In genomic region chr1:230979389-230979716, GRCh38 we compare ENCODE assay signal across 8 cellular contexts. TPM values are rescaled to one million over a fixed set of nuclear protein-coding genes. Genes with fewer than 3 reads are reported as not detected.
DNase-seq lines count a peak whose midpoint lies in the region; ATAC-seq and TF ChIP-seq lines count a peak whose summit lies in the region.

No MANE protein-coding gene starts in this region.

- peak overlapping the region; percentile 95 for H3K14ac ChIP-seq in IMR-90 (replicated peaks; ENCODE audit: low read depth, low read length)

- peak overlapping the region; percentile 93; the same call in 1 of the 2 replicates for H4K91ac ChIP-seq in IMR-90 (ENCODE audit: insufficient read depth, low read depth, low read length)

- H3K9me1 ChIP-seq in IMR-90 (ENCODE audit: insufficient read depth, low read length), result peaks cover 5% of the 10 kb centered on the region; the same call in 1 of the 2 replicates

- peak overlapping the region; percentile 92 for H3K4me2 ChIP-seq in IMR-90 (ENCODE audit: low read depth, low read length)

- peak overlapping the region; percentile 83; the same call in 1 of the 2 replicates for H3K23ac ChIP-seq in IMR-90 (ENCODE audit: low read depth, low read length)

- H3K36me3 ChIP-seq in IMR-90 (ENCODE audit: control insufficient read depth, insufficient read depth, low read length), result peaks cover 2% of the 10 kb centered on the region; the same call in 1 of the 2 replicates
- H3K36me3 ChIP-seq in mucosa of stomach (ENCODE audit: control insufficient read depth, insufficient read depth, low read length), result peaks cover 6% of the 10 kb centered on the region

- POLR2A ChIA-PET in AG04450 (lab: Yijun Ruan, JAX), result interaction anchor here (0.7 kb wide), 1 partner anchor 9 kb away, joined by 3 read pairs; no protein-coding TSS in a partner anchor
- POLR2A ChIA-PET in IMR-90 (lab: Charles Lee; ENCODE audit: unreplicated experiment), result no interaction called here

- ATAC-seq in IMR-90 (ENCODE audit: low read depth) (no peak), GM18867 (IDR thresholded peaks at IDR 0.05; ENCODE audit: unreplicated experiment) (no peak)

- no peak overlapping the region for H3K27ac ChIP-seq in AG04450 (ENCODE audit: low read depth, low read length)
- H3K27ac ChIP-seq in IMR-90 (ENCODE audit: insufficient read depth, low read length), result peak overlapping the region; percentile 71

- BruUV-seq in IMR-90 (replicated peaks; lab: Mats Ljungman, UMichigan), result no TSS peak

- H2BK15ac ChIP-seq in IMR-90 (ENCODE audit: low read depth, low read length), result no peak overlapping the region

- H2BK20ac ChIP-seq in IMR-90 (ENCODE audit: low read depth, low read length), result no peak overlapping the region

- in situ Hi-C loops in IMR-90 (cut with MboI; ENCODE audit: low sequenced_read_pairs), result no loop called here

- H3K9me3 ChIP-seq in AG04450 (ENCODE audit: control insufficient read depth, insufficient read depth, low read length), result no peaks in the 10 kb centered on the region
- H3K9me3 ChIP-seq in IMR-90 (ENCODE audit: control insufficient read depth, insufficient read depth, low read length), result no peaks in the 10 kb centered on the region
- H3K9me3 ChIP-seq in mucosa of stomach (ENCODE audit: control insufficient read depth, low read length), result no peaks in the 10 kb centered on the region

- H4K8ac ChIP-seq in IMR-90 (ENCODE audit: low read depth in 2 of 2, low read length in 2 of 2), result peak overlapping the region; percentile 88 to 98

- H4K5ac ChIP-seq in IMR-90 (ENCODE audit: low read depth, low read length), result peak overlapping the region; percentile 91

- TF ChIP-seq CTCF in AG04450 (IDR thresholded peaks at IDR 0.05; ENCODE audit: low read depth, low read length) (no peak), IMR-90 (conservative IDR thresholded peaks at IDR 0.05; ENCODE audit: low read depth, low read length) (no peak), choroid plexus epithelial cell (conservative IDR thresholded peaks at IDR 0.05; ENCODE audit: low read depth, low read length) (no peak)

- intact Hi-C loops in IMR-90 (cut with micrococcal nuclease), result loop anchor here (2.0 to 5.0 kb wide), 5 partner anchors 42 to 231 kb away; partner anchors contain the start of gene C1orf198

- H2BK120ac ChIP-seq in IMR-90 (ENCODE audit: low read depth, low read length), result no peak overlapping the region

- DNase-seq in AG04450 (ENCODE audit: low read depth, low spot score) (no peak), IMR-90 (no peak), choroid plexus epithelial cell (ENCODE audit: low read depth) (no peak), SK-N-DZ (ENCODE audit: low spot score) (no peak), DMS53 (lab: John Stamatoyannopoulos, UW) (no peak), NCI-H1930 (lab: John Stamatoyannopoulos, UW) (no peak)

- dilution Hi-C loops in IMR-90 (cut with HindIII; ENCODE audit: low sequenced_read_pairs, unreplicated experiment), result no loop called here

- peaks cover 37 to 48% of the 10 kb centered on the region in 2 experiments for H3K79me1 ChIP-seq in IMR-90 (ENCODE audit: low read depth in 1 of 2, low read length in 2 of 2)

- peak overlapping the region; percentile 95 for H3K9ac ChIP-seq in IMR-90 (ENCODE audit: low read depth, low read length)
- peak overlapping the region; percentile 82 for H3K9ac ChIP-seq in mucosa of stomach (ENCODE audit: low read length)

- H3K4me1 ChIP-seq in IMR-90 (ENCODE audit: control insufficient read depth, insufficient read depth, low read length) (peaks cover 6% of the 10 kb centered on the region), mucosa of stomach (ENCODE audit: control insufficient read depth, insufficient read depth, low read length) (peaks cover 23% of the 10 kb centered on the region)

- H3K18ac ChIP-seq in IMR-90 (ENCODE audit: low read depth, low read length), result no peak overlapping the region; the same call in 1 of the 2 replicates

- TF ChIP-seq POLR2A in IMR-90 (IDR thresholded peaks at IDR 0.05; ENCODE audit: low read depth, low read length), result no peak

- peak overlapping the region; percentile 93 for H3K56ac ChIP-seq in IMR-90 (ENCODE audit: extremely low read depth, insufficient read depth, low read length)

- peak overlapping the region; percentile 97 for H2AFZ ChIP-seq in IMR-90 (replicated peaks; ENCODE audit: low read length, poor library complexity)

- 0 out of 2 replicates have a peak overlapping the region, but pooled peaks have one; percentile 66 for H2AK5ac ChIP-seq in IMR-90 (ENCODE audit: low read depth, low read length)

- H3K27me3 ChIP-seq in AG04450 (ENCODE audit: control insufficient read depth, insufficient read depth, low read length), result no peaks in the 10 kb centered on the region
- H3K27me3 ChIP-seq in IMR-90 (ENCODE audit: control insufficient read depth, insufficient read depth, low read length), result no peaks in the 10 kb centered on the region
- H3K27me3 ChIP-seq in mucosa of stomach (ENCODE audit: control insufficient read depth, insufficient read depth, low read length), result no peaks in the 10 kb centered on the region

- TF ChIP-seq RAD21 in IMR-90 (IDR thresholded peaks at IDR 0.05; ENCODE audit: low read length), result no peak

- H2BK5ac ChIP-seq in IMR-90 (ENCODE audit: low read depth, low read length, poor library complexity, severe bottlenecking), result no peak overlapping the region

- CTCF ChIA-PET in AG04450 (lab: Charles Lee), result interaction anchor here (0.8 to 1.2 kb wide), 2 partner anchors 120 to 183 kb away, joined by 3 read pairs; no protein-coding TSS in a partner anchor
- CTCF ChIA-PET in IMR-90 (lab: Yijun Ruan, JAX), result no interaction called here

- H3K4me3 ChIP-seq in AG04450 (ENCODE audit: low read depth, low read length), result peak overlapping the region; percentile 94
- peak overlapping the region; percentile 68 for H3K4me3 ChIP-seq in IMR-90 (ENCODE audit: insufficient read depth, low read depth, low read length)
- peak overlapping the region; percentile 90 for H3K4me3 ChIP-seq in choroid plexus epithelial cell (ENCODE audit: low read depth, low read length)
- H3K4me3 ChIP-seq in mucosa of stomach (ENCODE audit: low read length), result peak overlapping the region; percentile 75

- 0% methylated on average over 2 of the region's 12 CpGs; no CpG with 5 or more reads in 1 of the 2 experiments for WGBS in IMR-90 (ENCODE audit: extremely low coverage in 2 of 2, insufficient read length in 1 of 2), 2 experiments

- peak overlapping the region; percentile 89 for H3K4ac ChIP-seq in IMR-90 (ENCODE audit: low read depth, low read length)

- H2AK9ac ChIP-seq in IMR-90 (replicated peaks; ENCODE audit: low read depth, low read length, poor library complexity), result peak overlapping the region; percentile 83

- H4K20me1 ChIP-seq in IMR-90 (ENCODE audit: insufficient read depth, low read length), result no peaks in the 10 kb centered on the region

TF ChIP-seq in IMR-90, 13 proteins besides CTCF, POLR2A, EP300 and RAD21:
- TF ChIP-seq SMC3 (IDR thresholded peaks at IDR 0.05; ENCODE audit: low read depth, low read length), result no peak
- TF ChIP-seq RFX5 (IDR thresholded peaks at IDR 0.05; ENCODE audit: low read depth, low read length), result no peak
- TF ChIP-seq BHLHE40 (IDR thresholded peaks at IDR 0.05; ENCODE audit: low read depth, low read length), result no peak

RNA-seq across cellular contexts. Expression of gene ARV1, which starts 0.5 kb away (rescaled TPM):
- polyA plus RNA-seq in AG04450 (2011; rRNA removed) (26.5 and 37.2 TPM in 2 replicates), IMR-90 (2012; rRNA removed) (18.9 and 22.9 TPM in 2 replicates)
- 10.4 and 10.9 TPM in 2 replicates for polyA minus RNA-seq in AG04450 (2011; rRNA and poly(A)+ RNA removed)
- 19.0 and 26.7 TPM in 2 replicates for total RNA-seq in IMR-90 (2012; rRNA removed)
- 6.2 and 8.0 TPM in 2 replicates for polyA plus RNA-seq in IMR-90 (2012; cell fraction: cytosol; rRNA removed)
- 1.7 and 10.5 TPM in 2 replicates for polyA plus RNA-seq in IMR-90 (2012; cell fraction: nucleus; rRNA removed; ENCODE audit: low replicate concordance)
- 21.5 and 22.3 TPM in 2 replicates for polyA plus RNA-seq in SK-N-DZ (2014; cell fraction: cytosol; rRNA removed)
- 15.4 TPM in 2 replicates for polyA plus RNA-seq in SK-N-DZ (2014; cell fraction: nucleus; rRNA removed)

RNA-seq across cellular contexts. Expression of gene TTC13, which starts 0.7 kb away (rescaled TPM):
- 8.1 and 10.6 TPM in 2 replicates for polyA plus RNA-seq in AG04450 (2011; rRNA removed)
- polyA minus RNA-seq in AG04450 (2011; rRNA and poly(A)+ RNA removed), result 5.8 and 8.6 TPM in 2 replicates
- 8.9 and 9.1 TPM in 2 replicates for total RNA-seq in IMR-90 (2012; rRNA removed)
- polyA plus RNA-seq in IMR-90 (2012; rRNA removed), result 6.0 and 6.1 TPM in 2 replicates
- polyA plus RNA-seq in IMR-90 (2012; cell fraction: cytosol; rRNA removed), result 2.2 and 2.5 TPM in 2 replicates
- 3.1 and 9.3 TPM in 2 replicates for polyA plus RNA-seq in IMR-90 (2012; cell fraction: nucleus; rRNA removed; ENCODE audit: low replicate concordance)
- polyA plus RNA-seq in SK-N-DZ (2014; cell fraction: cytosol; rRNA removed), result 8.6 and 12.2 TPM in 2 replicates
- 34.3 and 64.0 TPM in 2 replicates for polyA plus RNA-seq in SK-N-DZ (2014; cell fraction: nucleus; rRNA removed)
